Comparison of ENCODE assay signal across 27 cellular contexts in the genomic region with DNA sequence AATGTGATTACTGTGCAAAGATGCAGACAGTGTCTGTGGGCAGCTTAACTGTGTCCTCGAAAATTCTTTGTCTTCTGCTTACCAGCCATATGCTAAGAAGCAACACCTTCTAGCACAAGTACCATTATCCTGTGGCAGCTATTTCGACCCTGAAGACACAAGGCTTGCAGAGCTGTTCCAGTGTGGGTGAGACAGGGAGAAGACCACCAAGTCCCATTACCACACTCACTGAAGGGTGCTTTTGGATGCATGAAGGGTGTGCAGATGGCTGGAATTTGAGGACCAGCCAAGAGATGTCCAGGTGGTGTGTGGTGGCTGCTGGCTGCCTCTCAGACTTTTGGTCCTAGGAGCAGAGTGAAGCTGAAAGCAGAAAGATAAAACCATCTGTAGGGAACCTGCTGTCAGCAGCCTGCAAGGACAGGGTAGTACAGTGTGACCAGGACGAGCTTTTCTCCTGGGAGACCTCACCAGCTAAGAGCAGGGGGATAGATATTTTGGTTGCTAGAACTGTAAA.
"Had no signal": no experiment of that assay in that cellular context is flagged by ENCODE, and none has a peak within 500 bp of the region (broad histone marks: within the 10 kb centered on the region; RNA-seq: fewer than 3 reads in every experiment).

No MANE protein-coding gene starts in this region.

- H3K36me3 ChIP-seq: ascending aorta, gastroesophageal sphincter, lower lobe of right lung, pancreas, sigmoid colon, tibial nerve had no signal

- H3K27me3 ChIP-seq: ascending aorta, gastroesophageal sphincter, pancreas, sigmoid colon, tibial nerve had no signal

- H3K27ac ChIP-seq: ascending aorta, gastroesophageal sphincter, lower lobe of right lung, pancreas, psoas muscle, tibial nerve had no signal

- DNase-seq: activated CD4-positive, alpha-beta T cell treated with anti-CD3 and anti-CD28 coated beads for 48 hours; activated CD4-positive, alpha-beta T cell treated with anti-CD3 and anti-CD28 coated beads, Interleukin-2, amount 50 U/mL, for 48 hours; activated CD8-positive, alpha-beta memory T cell treated with anti-CD3 and anti-CD28 coated beads for 24 hours; activated effector memory CD4-positive, alpha-beta T cell treated with Interleukin-2 at 50 U/mL for 16 hours; activated naive CD4-positive, alpha-beta T cell treated with anti-CD3 and anti-CD28 coated beads for 36 hours; activated naive CD8-positive, alpha-beta T cell treated with anti-CD3 and anti-CD28 coated beads, Interleukin-2, amount 10 ng/mL, durations not matched to agents 7 days and 5 days; effector memory CD8-positive, alpha-beta T cell; head of caudate nucleus; hippocampal formation; kidney; lower lobe of right lung; mesenchymal stem cell; naive thymus-derived CD8-positive, alpha-beta T cell; nucleus accumbens; pancreas; psoas muscle; sigmoid colon; small intestine; stimulated activated CD4-positive, alpha-beta T cell treated with anti-CD3 and anti-CD28 coated beads, Interleukin-1b, Interleukin-23, amount 100 ng/mL, for 48 hours; stimulated activated CD4-positive, alpha-beta T cell treated with anti-CD3 and anti-CD28 coated beads, Interleukin-4, amount 100 ng/mL, for 4 hours; stimulated activated CD8-positive, alpha-beta memory T cell treated with anti-CD3 and anti-CD28 coated beads, Interleukin-4, amount 100 ng/mL, for 48 hours; T-helper 1 cell had no signal

- H3K4me3 ChIP-seq: ascending aorta, dorsolateral prefrontal cortex, gastroesophageal sphincter, lower lobe of right lung, pancreas, psoas muscle, sigmoid colon, tibial nerve had no signal

- H3K4me1 ChIP-seq: ascending aorta, lower lobe of right lung, pancreas, psoas muscle, tibial nerve had no signal

- ATAC-seq: effector memory CD8-positive, alpha-beta T cell; gastroesophageal sphincter; lower lobe of right lung; pancreas; psoas muscle; stimulated activated memory B cell treated with anti-CD40 and anti-IgM and Interleukin-4, amounts not matched to agents 10 μg/mL and 1 μg/mL and 100 μg/mL, for 72 hours had no signal

- H3K9me3 ChIP-seq: ascending aorta, gastroesophageal sphincter, lower lobe of right lung, pancreas, psoas muscle, sigmoid colon, tibial nerve had no signal
